Comparison of ENCODE assay signal across 7 cellular contexts in genomic region chr6:139697856-139698255, GRCh38.
DNase-seq lines count a peak whose midpoint lies in the region; ATAC-seq, FAIRE-seq and TF ChIP-seq lines count a peak whose summit lies in the region.
"Not testable (repeated sequence)": the region's sequence is repeated elsewhere in the genome, so short reads cannot be mapped to it uniquely, and the experiment has no call there.

No MANE protein-coding gene starts in this region.

- H3K4me3 ChIP-seq in kidney (ENCODE audit: low read length in 2 of 2); lower lobe of right lung; neuronal stem cell (ENCODE audit: low read length in 2 of 2); transverse colon: not testable (repeated sequence)

- in situ Hi-C loops in transverse colon (cut with MboI; ENCODE audit: low pct_ligation_motif_present in 1 of 4, low pct_unique_long_range_greater_than_20kb in 1 of 4, low sequenced_read_pairs in 3 of 4) = not testable (repeated sequence)

- whole genome bisulfite sequencing in neuronal stem cell (ENCODE audit: extremely low coverage in 2 of 2, insufficient read length in 2 of 2, insufficient replicate concordance in 1 of 2), 2 donors = no CpG with 5 or more reads among the region's 23 CpGs
- 98% methylated on average over 23 of the region's 23 CpGs; no CpG with 5 or more reads in 1 of the 2 donors for WGBS in transverse colon (ENCODE audit: low coverage in 1 of 2), 2 donors

- peak overlapping the region; percentile 57 for H3K18ac ChIP-seq in neuronal stem cell (ENCODE audit: low read length)

- H3K4me1 Mint-ChIP-seq in CD14-positive monocyte = peaks cover 51% of the 10 kb centered on the region
- peaks cover 34% of the 10 kb centered on the region for H3K4me1 Mint-ChIP-seq in chondrocyte (ENCODE audit: low read depth)

- H4K91ac ChIP-seq in neuronal stem cell (ENCODE audit: low read depth, low read length, poor library complexity) = not testable (repeated sequence)

- H3K23ac ChIP-seq in neuronal stem cell (ENCODE audit: low read depth, low read length, poor library complexity) = not testable (repeated sequence)

- not testable (repeated sequence) for H2AK5ac ChIP-seq in neuronal stem cell (ENCODE audit: low read depth, low read length)

- H2BK12ac ChIP-seq in neuronal stem cell (ENCODE audit: low read length) = not testable (repeated sequence)

- not testable (repeated sequence) for H3K36me3 Mint-ChIP-seq in CD14-positive monocyte; chondrocyte (ENCODE audit: low read depth)

- peak overlapping the region; percentile 38 for H3K14ac ChIP-seq in neuronal stem cell (ENCODE audit: low read length)

- not testable (repeated sequence) for DNase-seq in CD14-positive monocyte (ENCODE audit: low spot score); lower lobe of right lung; neuronal stem cell (ENCODE audit: low spot score); transverse colon
- DNase-seq in chondrocyte (ENCODE audit: low spot score) (peak; percentile 86), Right ventricle myocardium superior (peak; percentile 35), kidney (peak; percentile 75)

- H2BK120ac ChIP-seq in neuronal stem cell (ENCODE audit: low read depth, low read length) = not testable (repeated sequence)

- not testable (repeated sequence) for TF ChIP-seq POLR2A in transverse colon (IDR thresholded peaks at IDR 0.05)

- H2AFZ ChIP-seq in neuronal stem cell (ENCODE audit: low read length) = not testable (repeated sequence)

- not testable (repeated sequence) for TF ChIP-seq EP300 in transverse colon (IDR thresholded peaks at IDR 0.05; ENCODE audit: low read depth)

- H3K4me2 ChIP-seq in neuronal stem cell (ENCODE audit: insufficient read depth, low read length, poor library complexity, severe bottlenecking) = not testable (repeated sequence)

- H3K4me3 Mint-ChIP-seq in CD14-positive monocyte; chondrocyte (ENCODE audit: unreplicated experiment): not testable (repeated sequence)

- H3K27me3 Mint-ChIP-seq in CD14-positive monocyte (ENCODE audit: low read depth in 3 of 3); chondrocyte (ENCODE audit: low read depth): not testable (repeated sequence)

- H3K27ac Mint-ChIP-seq in CD14-positive monocyte = peak overlapping the region in 5 of 7 donors; percentile 57 to 95 (median 85)
- H3K27ac Mint-ChIP-seq in chondrocyte (ENCODE audit: unreplicated experiment) = not testable (repeated sequence)

- H3K79me1 ChIP-seq in neuronal stem cell (ENCODE audit: low read depth, low read length) = not testable (repeated sequence)

- intact Hi-C loops in CD14-positive monocyte (cut with micrococcal nuclease) = loop anchor here in 1 of 2 donors (5.0 kb wide), 1 partner anchor 326 kb away; the partner anchor contains the start of gene CITED2
- intact Hi-C loops in Right ventricle myocardium superior (cut with DNase I); kidney (cut with DNase I); lower lobe of right lung (cut with DNase I); transverse colon (cut with DNase I; ENCODE audit: low total_unique reads): not testable (repeated sequence)

- TF ChIP-seq CTCF in CD14-positive monocyte (IDR thresholded peaks at IDR 0.05); chondrocyte (IDR thresholded peaks at IDR 0.05); kidney (IDR thresholded peaks at IDR 0.05; ENCODE audit: borderline replicate concordance, extremely low read depth, insufficient read depth); lower lobe of right lung (IDR thresholded peaks at IDR 0.05); transverse colon (IDR thresholded peaks at IDR 0.05): not testable (repeated sequence)

- not testable (repeated sequence) for H3K9ac ChIP-seq in kidney (ENCODE audit: low read length in 2 of 2); neuronal stem cell (ENCODE audit: low read depth, low read length, poor library complexity)

- not testable (repeated sequence) for ATAC-seq in Right ventricle myocardium superior (ENCODE audit: poor library complexity); lower lobe of right lung

- not testable (repeated sequence) for H3K27ac ChIP-seq in kidney (ENCODE audit: low read depth in 2 of 2, low read length in 2 of 2); neuronal stem cell (replicated peaks; ENCODE audit: low read length)
- H3K27ac ChIP-seq in lower lobe of right lung = peak overlapping the region; percentile 42
- peak overlapping the region; percentile 51 to 73 (median 57) for H3K27ac ChIP-seq in transverse colon

- H4K8ac ChIP-seq in neuronal stem cell (ENCODE audit: low read depth, low read length) = not testable (repeated sequence)

- H3K36me3 ChIP-seq in kidney (ENCODE audit: control insufficient read depth in 1 of 2, insufficient read depth in 2 of 2, low read length in 2 of 2); lower lobe of right lung; neuronal stem cell (replicated peaks in 1 of 2; ENCODE audit: control insufficient read depth in 2 of 2, insufficient read depth in 2 of 2, low read length in 2 of 2); transverse colon: not testable (repeated sequence)

- peaks cover 9 to 16% (median 11%) of the 10 kb centered on the region in 7 donors for H3K9me3 Mint-ChIP-seq in CD14-positive monocyte
- H3K9me3 Mint-ChIP-seq in chondrocyte (ENCODE audit: low read depth) = not testable (repeated sequence)

- H2BK5ac ChIP-seq in neuronal stem cell (ENCODE audit: low read length) = not testable (repeated sequence)

- H3K4me1 ChIP-seq in kidney (ENCODE audit: control insufficient read depth in 1 of 2, insufficient read depth in 1 of 2, low read depth in 1 of 2, low read length in 2 of 2) = peaks cover 5 to 10% of the 10 kb centered on the region in 2 donors
- H3K4me1 ChIP-seq in lower lobe of right lung; neuronal stem cell (ENCODE audit: control insufficient read depth in 2 of 2, insufficient read depth in 1 of 2, low read depth in 1 of 2, low read length in 2 of 2): not testable (repeated sequence)
- peaks cover 0 to 35% (median 11%) of the 10 kb centered on the region in 4 donors for H3K4me1 ChIP-seq in transverse colon

- not testable (repeated sequence) for H3K9me3 ChIP-seq in kidney (ENCODE audit: control insufficient read depth in 1 of 2, low read length in 2 of 2); lower lobe of right lung; neuronal stem cell (replicated peaks in 1 of 2; ENCODE audit: control insufficient read depth in 2 of 2, insufficient read depth in 1 of 2, low read depth in 1 of 2, low read length in 2 of 2); transverse colon

- FAIRE-seq in kidney (lab: Jason Lieb, UNC) = not testable (repeated sequence)

- not testable (repeated sequence) for H3K27me3 ChIP-seq in lower lobe of right lung (ENCODE audit: low read depth); neuronal stem cell (ENCODE audit: control insufficient read depth in 3 of 3, insufficient read depth in 3 of 3, low read depth in 1 of 3, low read length in 3 of 3); transverse colon

- H2BK15ac ChIP-seq in neuronal stem cell (ENCODE audit: low read length) = not testable (repeated sequence)

- H3K4ac ChIP-seq in neuronal stem cell (ENCODE audit: low read length) = not testable (repeated sequence)
